ENCODE assay signal across 8 cellular contexts in the genomic region with DNA sequence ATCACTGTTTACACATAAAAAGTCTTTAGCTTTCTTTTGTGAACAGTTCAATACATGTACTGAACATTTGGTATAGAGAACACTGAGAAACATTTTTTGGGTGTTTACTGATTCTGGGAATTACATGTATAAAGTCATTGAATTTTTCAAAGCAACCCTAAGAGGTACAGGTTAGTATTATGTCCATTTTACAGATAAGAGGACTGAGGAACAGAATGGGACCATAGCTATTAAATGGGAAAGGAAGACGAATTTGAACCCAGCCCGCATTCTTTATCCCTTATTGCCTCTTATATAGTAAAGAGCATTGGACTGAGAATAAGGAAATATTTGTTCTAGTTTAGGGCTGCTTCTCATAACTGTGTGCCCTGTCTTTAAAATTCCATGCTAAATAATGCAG. TPM values are rescaled to one million over a fixed set of nuclear protein-coding genes. Genes with fewer than 3 reads are reported as not detected.
DNase-seq lines count a peak whose midpoint lies in the region; ATAC-seq and TF ChIP-seq lines count a peak whose summit lies in the region.

No MANE protein-coding gene starts in this region.

- H4K20me1 ChIP-seq in hepatocyte (ENCODE audit: insufficient read depth, poor library complexity, severe bottlenecking): peaks cover 13% of the 10 kb centered on the region

- no peaks in the 10 kb centered on the region for H3K27me3 Mint-ChIP-seq in activated CD4-positive, alpha-beta T cell treated with anti-CD3 and anti-CD28 coated beads for 36 hours

- H3K4me1 Mint-ChIP-seq in activated CD4-positive, alpha-beta T cell treated with anti-CD3 and anti-CD28 coated beads for 36 hours: peaks cover 36% of the 10 kb centered on the region

- H3K27ac Mint-ChIP-seq in activated CD4-positive, alpha-beta T cell treated with anti-CD3 and anti-CD28 coated beads for 36 hours: no peak overlapping the region

- TF ChIP-seq CTCF in WI38 (IDR thresholded peaks at IDR 0.05; ENCODE audit: low read depth, low read length): no peak
- no peak for TF ChIP-seq CTCF in hepatocyte (IDR thresholded peaks at IDR 0.05; ENCODE audit: poor library complexity)
- TF ChIP-seq CTCF in stomach (IDR thresholded peaks at IDR 0.05): no peak

- POLR2A ChIA-PET in activated CD4-positive, alpha-beta T cell treated with anti-CD3 and anti-CD28 coated beads for 36 hours (lab: Charles Lee): interaction anchor here (0.6 to 1.5 kb wide), 5 partner anchors 8 to 31 kb away, joined by 3 to 8 read pairs (median 3); no protein-coding TSS in a partner anchor

- no peak overlapping the region for H3K27ac ChIP-seq in hepatocyte
- H3K27ac ChIP-seq in stomach: peak overlapping the region in 4 of 5 donors; percentile 65 to 94 (median 94)

- no peaks in the 10 kb centered on the region for H3K9me3 Mint-ChIP-seq in activated CD4-positive, alpha-beta T cell treated with anti-CD3 and anti-CD28 coated beads for 36 hours (ENCODE audit: low read depth)

- CTCF ChIA-PET in activated CD4-positive, alpha-beta T cell treated with anti-CD3 and anti-CD28 coated beads for 36 hours (lab: Charles Lee): interaction anchor here (1.0 to 1.5 kb wide), 3 partner anchors 9 to 112 kb away, joined by 3 to 5 read pairs (median 3); no protein-coding TSS in a partner anchor

- no peak for DNase-seq in activated CD4-positive, alpha-beta T cell treated with anti-CD3 and anti-CD28 coated beads for 36 hours
- no peak for DNase-seq in activated CD4-positive, alpha-beta T cell treated with anti-CD3 and anti-CD28 coated beads, Interleukin-2, amount 50 U/mL, for 4 hours
- DNase-seq in hepatocyte (ENCODE audit: low spot score) (no peak), stomach (no peak), NCI-H2171 treated with DMSO at 0.1 percent for 48 hours (lab: John Stamatoyannopoulos, UW) (no peak), GOT3 (lab: John Stamatoyannopoulos, UW) (no peak)
- DNase-seq in stimulated activated CD4-positive, alpha-beta T cell treated with anti-CD3 and anti-CD28 coated beads, Interleukin-4, amount 100 ng/mL, for 1 hour: no peak

- H3K4me3 Mint-ChIP-seq in activated CD4-positive, alpha-beta T cell treated with anti-CD3 and anti-CD28 coated beads for 36 hours: peak overlapping the region; percentile 87

- no peaks in the 10 kb centered on the region for H3K9me2 ChIP-seq in hepatocyte (replicated peaks; ENCODE audit: insufficient read depth)

- H3K9me3 ChIP-seq in hepatocyte (ENCODE audit: low read depth): no peaks in the 10 kb centered on the region
- no peaks in the 10 kb centered on the region for H3K9me3 ChIP-seq in stomach

- H3K36me3 ChIP-seq in hepatocyte (replicated peaks; ENCODE audit: insufficient read depth, low read depth): no peaks in the 10 kb centered on the region
- H3K36me3 ChIP-seq in stomach: peaks cover 0 to 31% (median 25%) of the 10 kb centered on the region in 4 donors

- H3K27me3 ChIP-seq in hepatocyte (no peaks in the 10 kb centered on the region), stomach (no peaks in the 10 kb centered on the region)

- peak overlapping the region; percentile 98 for H3K4me3 ChIP-seq in WI38 (ENCODE audit: low read depth, low read length)
- H3K4me3 ChIP-seq in hepatocyte: peak overlapping the region; percentile 32
- peak overlapping the region; percentile 71 to 99 (median 93) for H3K4me3 ChIP-seq in stomach

- H3K79me2 ChIP-seq in hepatocyte: peaks cover 38% of the 10 kb centered on the region

- TF ChIP-seq EP300 in stomach (IDR thresholded peaks at IDR 0.05): no peak

- WGBS in hepatocyte (ENCODE audit: low lambda C conversion rate, missing lambda C conversion rate): 85% methylated on average over 2 of the region's 2 CpGs
- whole genome bisulfite sequencing in stomach, 5 donors: 74 to 88% (median 81%) methylated on average over 2 of the region's 2 CpGs

- ATAC-seq in activated CD4-positive, alpha-beta T cell treated with anti-CD3 and anti-CD28 coated beads for 36 hours: no peak

- H3K4me2 ChIP-seq in hepatocyte: peak overlapping the region; percentile 77

- no peak for TF ChIP-seq POLR2A in stomach (IDR thresholded peaks at IDR 0.05)

- H3K36me3 Mint-ChIP-seq in activated CD4-positive, alpha-beta T cell treated with anti-CD3 and anti-CD28 coated beads for 36 hours (ENCODE audit: low read depth): peaks cover 34% of the 10 kb centered on the region

- peaks cover 29% of the 10 kb centered on the region for H3K4me1 ChIP-seq in hepatocyte (ENCODE audit: insufficient read depth)
- peaks cover 31 to 42% (median 37%) of the 10 kb centered on the region in 4 donors for H3K4me1 ChIP-seq in stomach

- intact Hi-C loops in activated CD4-positive, alpha-beta T cell treated with anti-CD3 and anti-CD28 coated beads for 36 hours (cut with DNase I, micrococcal nuclease): loop anchor here (1.0 to 10.0 kb wide), 9 partner anchors 33 to 977 kb away; partner anchors contain the start of genes CCNT1 (in 2 of the 2), CACNB3 (in 1 of the 2), RND1 (in 1 of the 2) and RPAP3 (in 1 of the 2)
- intact Hi-C loops in stomach (cut with DNase I; ENCODE audit: low total_unique reads): no loop called here

- peak overlapping the region; percentile 74 for H2AFZ ChIP-seq in hepatocyte

RNA-seq across cellular contexts. Expression of gene KANSL2, which starts 0.9 kb away (rescaled TPM):
- total RNA-seq in activated CD4-positive, alpha-beta T cell treated with anti-CD3 and anti-CD28 coated beads for 36 hours: 10 to 100 TPM; 44.0 to 59.8 TPM
- total RNA-seq in hepatocyte (30.3 and 33.3 TPM in 2 replicates), stomach (10 to 100 TPM; 23.2 to 66.0 (median 54.5) TPM)
- polyA plus RNA-seq in hepatocyte (22.6 and 27.1 TPM in 2 replicates), stomach (10 to 100 TPM; 16.2 to 25.4 (median 23.6) TPM)

RNA-seq across cellular contexts. Expression of gene CCNT1, which starts 33.6 kb away (rescaled TPM):
- 10 to 100 TPM; 82.2 to 85.1 TPM for total RNA-seq in activated CD4-positive, alpha-beta T cell treated with anti-CD3 and anti-CD28 coated beads for 36 hours
- total RNA-seq in hepatocyte: 27.0 and 35.1 TPM in 2 replicates
- 5.0 and 5.2 TPM in 2 replicates for polyA plus RNA-seq in hepatocyte
- total RNA-seq in stomach: 10 to 100 TPM in 4 of 5 donors, 1 to 10 TPM in 1; 3.2 to 54.0 (median 44.6) TPM
- 1 to 10 TPM; 2.7 to 4.4 (median 3.7) TPM for polyA plus RNA-seq in stomach

Comparison
In these comparisons a context has a peak if more than half of its experiments do, and no peak if none do; other contexts are left out.
1. H3K4me3 ChIP-seq: peak in every context shown above with its lines; median percentile 98 in WI38; 93 in stomach; 32 in hepatocyte.